ENCODE assay signal across 8 cellular contexts in genomic region chr1:24704411-24705259, GRCh38. TPM values are rescaled to one million over a fixed set of nuclear protein-coding genes. Genes with fewer than 3 reads are reported as not detected.
A peak's percentile ranks its signal among the peaks of the same experiment; 100 is the strongest.
DNase-seq lines count a peak whose midpoint lies in the region; ATAC-seq and TF ChIP-seq lines count a peak whose summit lies in the region.

No MANE protein-coding gene starts in this region.

- H3K36me3 Mint-ChIP-seq in CD4-positive, alpha-beta memory T cell = no peaks in the 10 kb centered on the region

- peaks cover 7 to 14% (median 10%) of the 10 kb centered on the region in 4 donors for H3K4me1 Mint-ChIP-seq in CD4-positive, alpha-beta memory T cell

- H3K4me3 ChIP-seq in colonic mucosa (no peak overlapping the region), mucosa of stomach (ENCODE audit: low read length) (no peak overlapping the region)
- H3K4me3 ChIP-seq in CD4-positive, alpha-beta memory T cell (ENCODE audit: low read length in 2 of 2) = no peak overlapping the region

- in situ Hi-C loops in Caki2 (cut with HindIII; ENCODE audit: low pct_unique_long_range_greater_than_20kb, low sequenced_read_pairs) = no loop called here

- H3K9ac ChIP-seq in colonic mucosa (ENCODE audit: low read depth in 2 of 2, low read length in 2 of 2) (no peak overlapping the region), mucosa of stomach (ENCODE audit: low read length) (peak overlapping the region; percentile 50)

- peak overlapping the region; percentile 75 for H3K27ac ChIP-seq in colonic mucosa
- no peak overlapping the region for H3K27ac ChIP-seq in CD4-positive, alpha-beta memory T cell (ENCODE audit: low read depth, low read length)

- H3K4me1 ChIP-seq in colonic mucosa = peaks cover 3% of the 10 kb centered on the region
- peaks cover 17% of the 10 kb centered on the region for H3K4me1 ChIP-seq in mucosa of stomach (ENCODE audit: control insufficient read depth, insufficient read depth, low read length)
- H3K4me1 ChIP-seq in CD4-positive, alpha-beta memory T cell (ENCODE audit: insufficient read depth, low read length) = peaks cover 10% of the 10 kb centered on the region

- H3K36me3 ChIP-seq in colonic mucosa (no peaks in the 10 kb centered on the region), mucosa of stomach (ENCODE audit: control insufficient read depth, insufficient read depth, low read length) (no peaks in the 10 kb centered on the region)
- H3K36me3 ChIP-seq in CD4-positive, alpha-beta memory T cell (ENCODE audit: insufficient read depth, low read length) = no peaks in the 10 kb centered on the region

- DNase-seq in Caki2 (ENCODE audit: low read depth) (peak; percentile 68), NCI-H2107 (lab: John Stamatoyannopoulos, UW) (peak; percentile 65), colonic mucosa (no peak), HUDEP-2 (lab: John Stamatoyannopoulos, UW; ENCODE audit: unreplicated experiment in 76 of 76) (no peak), GF-D8 (lab: John Stamatoyannopoulos, UW) (no peak)
- no peak for DNase-seq in CD4-positive, alpha-beta memory T cell

- TF ChIP-seq CTCF in colonic mucosa (IDR thresholded peaks at IDR 0.05) = no peak

- POLR2A ChIA-PET in CD4-positive, alpha-beta memory T cell (lab: Charles Lee; ENCODE audit: partially characterized antibody) = interaction anchor here (0.8 to 1.4 kb wide), 2 partner anchors 8 to 80 kb away, joined by 4 to 5 read pairs; no protein-coding TSS in a partner anchor

- H3K27ac Mint-ChIP-seq in CD4-positive, alpha-beta memory T cell = peak overlapping the region in 3 of 7 donors; percentile 4 to 80 (median 69)

- ATAC-seq in HG03439 (IDR thresholded peaks at IDR 0.05; ENCODE audit: unreplicated experiment) = no peak

- peaks cover 0 to 2% of the 10 kb centered on the region in 2 donors for H3K27me3 Mint-ChIP-seq in CD4-positive, alpha-beta memory T cell

- H3K27me3 ChIP-seq in colonic mucosa = no peaks in the 10 kb centered on the region
- H3K27me3 ChIP-seq in mucosa of stomach (ENCODE audit: control insufficient read depth, insufficient read depth, low read length) = no peaks in the 10 kb centered on the region
- no peaks in the 10 kb centered on the region for H3K27me3 ChIP-seq in CD4-positive, alpha-beta memory T cell (ENCODE audit: insufficient read depth, low read length)

- no peak overlapping the region for H3K4me3 Mint-ChIP-seq in CD4-positive, alpha-beta memory T cell

- CTCF ChIA-PET in CD4-positive, alpha-beta memory T cell (lab: Charles Lee; ENCODE audit: partially characterized antibody) = interaction anchor here (0.6 to 3.5 kb wide), 3 partner anchors 16 to 345 kb away, joined by 3 to 11 read pairs (median 3); no protein-coding TSS in a partner anchor

- no peaks in the 10 kb centered on the region for H3K9me3 Mint-ChIP-seq in CD4-positive, alpha-beta memory T cell

- H3K9me3 ChIP-seq in colonic mucosa (no peaks in the 10 kb centered on the region), mucosa of stomach (ENCODE audit: control insufficient read depth, low read length) (no peaks in the 10 kb centered on the region)
- H3K9me3 ChIP-seq in CD4-positive, alpha-beta memory T cell (ENCODE audit: control insufficient read depth in 1 of 2, low read length in 2 of 2) = no peaks in the 10 kb centered on the region

- intact Hi-C loops in colonic mucosa (cut with DNase I) = no loop called here
- intact Hi-C loops in CD4-positive, alpha-beta memory T cell (cut with micrococcal nuclease) = no loop called here

RNA-seq across cellular contexts. Expression of gene CLIC4, which starts 40.6 kb away (rescaled TPM):
- 27.3 and 29.5 TPM in 2 replicates for total RNA-seq in Caki2 (2014; rRNA removed; shearing (Covaris generic); ENCODE audit: low replicate concordance)
- total RNA-seq in colonic mucosa = 10 to 100 TPM; 38.0 to 84.8 TPM
- total RNA-seq in CD4-positive, alpha-beta memory T cell = 1 to 10 TPM; 3.0 to 3.8 TPM
- polyA plus RNA-seq in CD4-positive, alpha-beta memory T cell = 1 to 10 TPM in 1 of 2 donors, under 1 TPM in 1; 0.62 to 1.9 TPM

Comparison
In these comparisons a context has a peak if more than half of its experiments do, and no peak if none do; other contexts are left out.
1. DNase-seq: peak in Caki2 (single experiment) and NCI-H2107 (single experiment); none in colonic mucosa (single experiment), HUDEP-2 (0 of 76), CD4-positive, alpha-beta memory T cell (0 of 5) and GF-D8 (single experiment).